26 cellular contexts compared by ENCODE assay signal in genomic region chr7:152912511-152912910, GRCh38.
"Had no signal": no experiment of that assay in that cellular context is flagged by ENCODE, and none has a peak within 500 bp of the region (broad histone marks: within the 10 kb centered on the region; RNA-seq: fewer than 3 reads in every experiment).

No MANE protein-coding gene starts in this region.

- H3K36me3 ChIP-seq: cardiac muscle cell, MG63 had no signal

- H3K4me3 ChIP-seq: cardiac muscle cell, MG63, SK-N-MC had no signal

- H3K27ac ChIP-seq: cardiac muscle cell, SK-N-MC had no signal

- FAIRE-seq: astrocyte, TTC549 had no signal

- H3K27me3 ChIP-seq: cardiac muscle cell, MG63 had no signal

- DNase-seq: activated B cell treated with CpG ODN at 0.5 μM for 24 hours; activated CD4-positive, alpha-beta memory T cell treated with anti-CD3 and anti-CD28 coated beads, Interleukin-2, amount 10 ng/mL, durations not matched to agents 7 days and 5 days; activated CD4-positive, alpha-beta T cell treated with anti-CD3 and anti-CD28 coated beads for 1 hour; activated CD4-positive, alpha-beta T cell treated with anti-CD3 and anti-CD28 coated beads, Interleukin-2, amount 10 ng/mL, durations not matched to agents 24 days and 14 days; activated gamma-delta T cell; activated naive CD4-positive, alpha-beta T cell treated with anti-CD3 and anti-CD28 coated beads for 36 hours; activated T-cell treated with anti-CD3 and anti-CD28 coated beads for 4 hours; activated T-cell treated with anti-CD3 and anti-CD28 coated beads, Interleukin-2, amount 50 U/mL, for 48 hours; amygdala; MG63; MV-4-11; NCI-H1092 treated with DMSO at 0.1 percent for 48 hours; NCI-H1417 treated with DMSO at 0.1 percent for 48 hours; NCI-H1694 treated with DMSO at 0.1 percent for 48 hours; NCI-H2029 treated with DMSO at 0.1 percent for 48 hours; NCI-H510A treated with DMSO at 0.1 percent for 48 hours; NK-92 treated with Interleukin-12 subunit alpha and Interleukin-12 subunit beta, amount 100 ng/mL, for 24 hours; OCI-M1; RPMI8226; T-cell; T-helper 2 cell; T1000 had no signal

- H3K9me3 ChIP-seq: MG63 had no signal
